1 cellular context compared by ENCODE assay signal in genomic region chr3:13626396-13626795, GRCh38.
TF ChIP-seq lines count a peak whose summit lies in the region.

No MANE protein-coding gene starts in this region.

TF ChIP-seq in H1, 55 proteins besides CTCF, POLR2A, EP300 and RAD21:
- TF ChIP-seq POU5F1 (IDR thresholded peaks at IDR 0.05; ENCODE audit: low read depth, low read length) (no peak), TAF1 (IDR thresholded peaks at IDR 0.05; ENCODE audit: low read depth, low read length) (no peak), NRF1 (IDR thresholded peaks at IDR 0.05; ENCODE audit: low read depth, low read length) (no peak), NANOG (IDR thresholded peaks at IDR 0.05; ENCODE audit: insufficient read depth, low read depth, low read length, poor library complexity, severe bottlenecking) (no peak), SP4 (IDR thresholded peaks at IDR 0.05; ENCODE audit: low read length) (no peak), HDAC2 (IDR thresholded peaks at IDR 0.05; ENCODE audit: borderline replicate concordance in 1 of 2, low read depth in 2 of 2, low read length in 2 of 2) (no peak), ZNF274 (IDR thresholded peaks at IDR 0.05; ENCODE audit: borderline replicate concordance, extremely low read depth, low read length) (no peak), TEAD4 (IDR thresholded peaks at IDR 0.05; ENCODE audit: low read depth, low read length) (no peak), TBP (IDR thresholded peaks at IDR 0.05; ENCODE audit: low read depth, low read length) (no peak), CHD1 (IDR thresholded peaks at IDR 0.05; ENCODE audit: low read depth, low read length) (no peak), RFX5 (IDR thresholded peaks at IDR 0.05; ENCODE audit: borderline replicate concordance, low read depth, low read length) (no peak), BACH1 (IDR thresholded peaks at IDR 0.05; ENCODE audit: low read length) (no peak), GTF2F1 (IDR thresholded peaks at IDR 0.05; ENCODE audit: borderline replicate concordance, low read depth, low read length) (no peak), KDM1A (IDR thresholded peaks at IDR 0.05; ENCODE audit: borderline replicate concordance, low read length) (no peak), SAP30 (IDR thresholded peaks at IDR 0.05; ENCODE audit: insufficient read depth, insufficient replicate concordance, low read length) (no peak), TAF7 (optimal IDR thresholded peaks at IDR 0.05; ENCODE audit: borderline replicate concordance, low read depth, low read length) (no peak)
